In genomic region chr12:106249411-106250135, GRCh38 we compare ENCODE assay signal across 8 cellular contexts. TPM values are rescaled to one million over a fixed set of nuclear protein-coding genes. Genes with fewer than 3 reads are reported as not detected.
DNase-seq lines count a peak whose midpoint lies in the region; ATAC-seq and TF ChIP-seq lines count a peak whose summit lies in the region.

No MANE protein-coding gene starts in this region.

- no peaks in the 10 kb centered on the region for H3K9me3 ChIP-seq in esophagus (ENCODE audit: control insufficient read depth in 2 of 2, insufficient read depth in 1 of 2, low read depth in 1 of 2, low read length in 1 of 2)
- H3K9me3 ChIP-seq in tibial artery = no peaks in the 10 kb centered on the region

- WGBS in esophagus, 2 donors = 53 to 66% methylated on average over 5 of the region's 5 CpGs

- peak; percentile 89 for DNase-seq in GM12865 (ENCODE audit: low read depth)
- no peak for DNase-seq in tibial artery
- no peak for DNase-seq in EL
- no peak for DNase-seq in H4 (ENCODE audit: low spot score)
- DNase-seq in NCI-H2029 (lab: John Stamatoyannopoulos, UW) = no peak

- intact Hi-C loops in tibial artery (cut with DNase I; ENCODE audit: low total_unique reads) = no loop called here

- no peaks in the 10 kb centered on the region for H3K36me3 ChIP-seq in esophagus (ENCODE audit: control insufficient read depth in 2 of 2, insufficient read depth in 2 of 2, low read length in 1 of 2)
- no peaks in the 10 kb centered on the region for H3K36me3 ChIP-seq in tibial artery

- H3K27me3 ChIP-seq in esophagus (ENCODE audit: control insufficient read depth in 1 of 2, insufficient read depth in 2 of 2, low read length in 2 of 2) = no peaks in the 10 kb centered on the region
- H3K27me3 ChIP-seq in tibial artery = no peaks in the 10 kb centered on the region

- TF ChIP-seq CTCF in GM12865 (IDR thresholded peaks at IDR 0.05; ENCODE audit: insufficient read depth, low read depth, low read length, missing control alignments) = no peak
- TF ChIP-seq CTCF in tibial artery (IDR thresholded peaks at IDR 0.05) = no peak

- H3K4me3 ChIP-seq in GM12865 (ENCODE audit: low read depth, low read length) (peak overlapping the region; percentile 71), esophagus (ENCODE audit: low read depth in 1 of 2, low read length in 2 of 2) (no peak overlapping the region), tibial artery (no peak overlapping the region)

- H3K27ac ChIP-seq in esophagus (ENCODE audit: low read depth in 2 of 2, low read length in 1 of 2) (peak overlapping the region; percentile 96 to 100), tibial artery (peak overlapping the region; percentile 100)

- ATAC-seq in GM19455 (IDR thresholded peaks at IDR 0.05; ENCODE audit: unreplicated experiment) (peak; percentile 73), HG03439 (IDR thresholded peaks at IDR 0.05; ENCODE audit: unreplicated experiment) (peak; percentile 58)

- peaks cover 2 to 6% of the 10 kb centered on the region in 2 donors for H3K4me1 ChIP-seq in esophagus (ENCODE audit: control insufficient read depth in 2 of 2, insufficient read depth in 2 of 2, low read length in 1 of 2)
- H3K4me1 ChIP-seq in tibial artery = peaks cover 0 to 28% (median 15%) of the 10 kb centered on the region in 4 donors

RNA-seq across cellular contexts. Expression of gene CKAP4, which starts 1.8 kb away (rescaled TPM):
- polyA plus RNA-seq in esophagus = 10 to 100 TPM; 19.9 to 54.8 TPM
- total RNA-seq in H4 (2014; rRNA removed; shearing (Covaris generic)) = 149 and 151 TPM in 2 replicates

RNA-seq across cellular contexts. Expression of gene TCP11L2, which starts 53.0 kb away (rescaled TPM):
- 10 to 100 TPM; 10.6 to 19.4 TPM for polyA plus RNA-seq in esophagus
- total RNA-seq in H4 (2014; rRNA removed; shearing (Covaris generic)) = 11.7 and 13.4 TPM in 2 replicates
